In the genomic region with DNA sequence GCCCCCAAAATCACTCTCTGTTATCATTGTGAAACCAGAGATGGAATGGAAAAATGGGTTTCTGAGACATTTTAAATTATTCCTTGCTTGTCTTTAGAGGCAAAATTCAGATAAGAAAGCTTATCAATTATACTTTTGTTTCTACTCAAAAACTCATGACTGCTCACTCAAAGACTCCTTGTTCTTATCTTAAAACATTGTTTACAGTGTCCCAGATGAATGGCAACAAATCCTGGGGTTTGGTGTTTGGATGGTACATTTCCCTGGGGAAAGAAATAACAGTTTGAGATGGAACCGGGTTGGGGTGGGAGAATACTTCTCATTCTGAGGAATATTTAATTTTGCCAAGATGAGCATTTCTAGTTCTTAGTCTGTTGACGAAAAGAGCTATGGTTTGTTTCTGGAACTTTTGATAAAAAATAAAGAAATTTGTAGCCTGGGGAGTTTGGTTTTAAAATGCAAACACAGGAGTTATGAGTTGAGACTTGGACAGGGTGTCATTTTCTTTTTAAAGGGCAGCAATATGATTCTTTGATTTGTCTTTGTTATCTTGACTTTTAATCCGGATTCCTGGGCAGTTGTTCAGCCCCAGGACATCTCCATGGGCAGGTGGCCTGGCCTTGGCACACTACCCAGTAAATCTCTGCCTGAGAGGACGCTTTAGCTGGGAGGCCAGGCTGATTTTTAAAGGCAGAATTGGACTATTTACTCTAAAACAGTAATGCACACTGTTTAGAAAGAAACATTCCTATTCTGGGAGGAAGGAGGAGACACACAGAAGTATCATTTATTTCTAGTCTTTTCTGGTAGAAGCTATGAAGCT, we compare ENCODE assay signal across 12 cellular contexts. TPM values are rescaled to one million over a fixed set of nuclear protein-coding genes. Genes with fewer than 3 reads are reported as not detected.
DNase-seq lines count a peak whose midpoint lies in the region; ATAC-seq and TF ChIP-seq lines count a peak whose summit lies in the region.
"Had no signal": no experiment of that assay in that cellular context is flagged by ENCODE, and none has a peak within 500 bp of the region (broad histone marks: within the 10 kb centered on the region; RNA-seq: fewer than 3 reads in every experiment).

No MANE protein-coding gene starts in this region.

- H3K4me1 Mint-ChIP-seq in effector memory CD8-positive, alpha-beta T cell (ENCODE audit: low read depth in 2 of 2): peaks cover 30 to 40% of the 10 kb centered on the region in 2 donors

- TF ChIP-seq CTCF in PC-9 (conservative IDR thresholded peaks at IDR 0.05): no peak
- TF ChIP-seq CTCF in osteoblast (IDR thresholded peaks at IDR 0.05; ENCODE audit: extremely low read depth, low read depth, low read length): no peak

- peaks cover 61% of the 10 kb centered on the region for H3F3A ChIP-seq in PC-9 (ENCODE audit: insufficient read depth, low read depth)

- no peaks in the 10 kb centered on the region for H3K27me3 ChIP-seq in ACC112 (ENCODE audit: insufficient read depth, low read length)
- H3K27me3 ChIP-seq in PC-9 (ENCODE audit: insufficient read depth, low read depth): no peaks in the 10 kb centered on the region
- H3K27me3 ChIP-seq in osteoblast (ENCODE audit: insufficient read depth, low read length): no peaks in the 10 kb centered on the region

- H3K79me2 ChIP-seq in ACC112 (ENCODE audit: control insufficient read depth, insufficient read depth, low read length, unreplicated experiment): no peaks in the 10 kb centered on the region
- H3K79me2 ChIP-seq in PC-9 (ENCODE audit: low read depth): no peaks in the 10 kb centered on the region; the same call in 1 of the 2 replicates
- peaks cover 5% of the 10 kb centered on the region for H3K79me2 ChIP-seq in osteoblast (ENCODE audit: insufficient read depth, low read length)

- H2AFZ ChIP-seq in ACC112 (ENCODE audit: low read length, unreplicated experiment) (peak overlapping the region; percentile 68), PC-9 (no peak overlapping the region), osteoblast (ENCODE audit: low read length) (peak overlapping the region; percentile 30)

- DNase-seq in PC-9 (peak; percentile 66 to 78), osteoblast (ENCODE audit: insufficient read length, low spot score, missing footprints) (peak; percentile 51), NCI-H446 treated with DMSO at 0.1 percent for 48 hours (lab: John Stamatoyannopoulos, UW) (no peak), SHP77 (lab: John Stamatoyannopoulos, UW) (no peak)
- no peak for DNase-seq in effector memory CD8-positive, alpha-beta T cell
- DNase-seq: occipital lobe, T1000 had no signal

- H3K4me3 Mint-ChIP-seq in effector memory CD8-positive, alpha-beta T cell: no peak overlapping the region
- H3K4me3 Mint-ChIP-seq: CD14-positive monocyte had no signal

- intact Hi-C loops in PC-9 (cut with micrococcal nuclease; ENCODE audit: unreplicated experiment): loop anchor here (2.0 to 10.0 kb wide), 5 partner anchors 33 to 633 kb away; partner anchors contain the start of gene OXNAD1

- peak overlapping the region; percentile 84 for H3K4me2 ChIP-seq in PC-9
- peak overlapping the region; percentile 70 for H3K4me2 ChIP-seq in osteoblast (ENCODE audit: insufficient read depth, low read length)

- peaks cover 6% of the 10 kb centered on the region for H3K36me3 Mint-ChIP-seq in effector memory CD8-positive, alpha-beta T cell (ENCODE audit: insufficient read depth)

- peak overlapping the region; percentile 57; the same call in 1 of the 2 replicates for H3K4me3 ChIP-seq in ACC112 (ENCODE audit: low read depth, low read length)
- peak overlapping the region; percentile 8; the same call in 1 of the 2 replicates for H3K4me3 ChIP-seq in PC-9
- H3K4me3 ChIP-seq in osteoblast (ENCODE audit: insufficient read depth, low read length): no peak overlapping the region

- BruUV-seq in PC-9 (replicated peaks; lab: Mats Ljungman, UMichigan): no TSS peak

- H3K27ac ChIP-seq in ACC112 (ENCODE audit: low read depth, low read length): peak overlapping the region; percentile 100
- H3K27ac ChIP-seq in PC-9: peak overlapping the region; percentile 95
- H3K27ac ChIP-seq in osteoblast (ENCODE audit: low read depth, low read length): peak overlapping the region; percentile 93
- H3K27ac ChIP-seq: HL-60 had no signal

- H3K27me3 Mint-ChIP-seq in effector memory CD8-positive, alpha-beta T cell: no peaks in the 10 kb centered on the region

- no peaks in the 10 kb centered on the region for H4K20me1 ChIP-seq in PC-9 (ENCODE audit: insufficient read depth)
- no peaks in the 10 kb centered on the region for H4K20me1 ChIP-seq in osteoblast (ENCODE audit: insufficient read depth, low read length)

- H3K9me2 ChIP-seq in PC-9 (ENCODE audit: insufficient read depth): no peaks in the 10 kb centered on the region

- H3K9me3 ChIP-seq in PC-9 (ENCODE audit: insufficient read depth, low read depth) (no peaks in the 10 kb centered on the region), osteoblast (ENCODE audit: low read depth, low read length) (no peaks in the 10 kb centered on the region)

- H3K4me1 ChIP-seq in ACC112 (ENCODE audit: control insufficient read depth, insufficient read depth, low read length, unreplicated experiment) (peaks cover 82% of the 10 kb centered on the region), PC-9 (replicated peaks; ENCODE audit: insufficient read depth) (peaks cover 91% of the 10 kb centered on the region), osteoblast (ENCODE audit: insufficient read depth, low read length) (peaks cover 73% of the 10 kb centered on the region)

- H3K27ac Mint-ChIP-seq in effector memory CD8-positive, alpha-beta T cell: peak overlapping the region; percentile 52 to 56

- no peak for ATAC-seq in effector memory CD8-positive, alpha-beta T cell (replicated peaks)
- ATAC-seq in HG02678 (IDR thresholded peaks at IDR 0.05; ENCODE audit: unreplicated experiment) (no peak), GM19351 (IDR thresholded peaks at IDR 0.05; ENCODE audit: unreplicated experiment) (no peak)

- POLR2A ChIA-PET in PC-9 (lab: Charles Lee; ENCODE audit: unreplicated experiment): interaction anchor here (0.6 to 0.7 kb wide), 2 partner anchors 14 to 163 kb away, joined by 3 to 4 read pairs; no protein-coding TSS in a partner anchor

- CTCF ChIA-PET in PC-9 (lab: Charles Lee): interaction anchor here (0.7 kb wide), 3 partner anchors 162 to 1591 kb away, joined by 3 to 18 read pairs (median 5); no protein-coding TSS in a partner anchor

- no peaks in the 10 kb centered on the region for H3K9me3 Mint-ChIP-seq in effector memory CD8-positive, alpha-beta T cell
- H3K9me3 Mint-ChIP-seq: CD14-positive monocyte had no signal

- H3K36me3 ChIP-seq in ACC112 (ENCODE audit: insufficient read depth, low read length) (no peaks in the 10 kb centered on the region), PC-9 (ENCODE audit: low read depth) (no peaks in the 10 kb centered on the region), osteoblast (ENCODE audit: insufficient read depth, low read length) (no peaks in the 10 kb centered on the region)

RNA-seq across cellular contexts. Expression of gene BTD, which starts 32.4 kb away (rescaled TPM):
- total RNA-seq in PC-9 (2021) (15.6 and 18.1 TPM in 2 replicates), osteoblast (31.1 and 34.5 TPM in 2 replicates)

RNA-seq across cellular contexts. Expression of gene HACL1, which starts 32.6 kb away (rescaled TPM):
- total RNA-seq in PC-9 (2021): 28.7 and 31.7 TPM in 2 replicates
- 31.5 and 34.7 TPM in 2 replicates for total RNA-seq in osteoblast

Comparison
In these comparisons a context has a peak if more than half of its experiments do, and no peak if none do; other contexts are left out.
1. DNase-seq: peak in PC-9 (2 of 2) and osteoblast (single experiment); none in effector memory CD8-positive, alpha-beta T cell (0 of 3), NCI-H446 treated with DMSO at 0.1 percent for 48 hours (single experiment) and SHP77 (0 of 2).
2. Peak in every context shown above with its lines, with median percentiles within 50 percentile points of each other: H3K27ac ChIP-seq.